2 cellular contexts compared by ENCODE assay signal in the genomic region with DNA sequence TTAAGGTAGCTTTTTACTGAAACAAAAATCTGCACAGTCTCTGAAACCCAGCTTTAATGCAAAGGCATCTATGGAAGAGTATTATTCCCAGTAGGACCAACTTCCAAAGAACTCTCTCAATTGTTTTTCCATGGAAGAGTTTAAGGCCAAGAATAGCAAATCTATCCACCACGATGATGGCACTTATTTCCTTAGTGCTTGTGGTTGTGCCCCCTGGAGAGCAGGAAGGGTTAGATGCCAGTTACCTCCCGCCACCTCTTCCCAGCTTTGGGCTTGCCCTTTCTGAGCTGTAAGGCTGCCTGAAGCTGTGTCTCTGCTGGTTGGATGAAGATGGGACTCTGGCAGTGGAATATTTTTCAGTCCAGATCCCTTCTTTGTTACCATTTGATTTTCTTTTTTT.
TF ChIP-seq lines count a peak whose summit lies in the region.

No MANE protein-coding gene starts in this region.

TF ChIP-seq in SK-N-SH, 30 proteins besides CTCF, POLR2A, EP300 and RAD21 (continued from another document):
- TF ChIP-seq NRF1 (IDR thresholded peaks at IDR 0.05; ENCODE audit: low read depth, low read length) (no peak), FOXM1 (IDR thresholded peaks at IDR 0.05; ENCODE audit: low read depth) (no peak), YY1 (IDR thresholded peaks at IDR 0.05; ENCODE audit: low read depth) (no peak), GABPA (IDR thresholded peaks at IDR 0.05; ENCODE audit: low read depth) (no peak), CHD2 (IDR thresholded peaks at IDR 0.05; ENCODE audit: low read length, partially characterized antibody) (no peak), SIN3A (IDR thresholded peaks at IDR 0.05; ENCODE audit: borderline replicate concordance, low read depth, low read length) (no peak), TCF12 (IDR thresholded peaks at IDR 0.05) (no peak)
- TF ChIP-seq, protein P1, sequence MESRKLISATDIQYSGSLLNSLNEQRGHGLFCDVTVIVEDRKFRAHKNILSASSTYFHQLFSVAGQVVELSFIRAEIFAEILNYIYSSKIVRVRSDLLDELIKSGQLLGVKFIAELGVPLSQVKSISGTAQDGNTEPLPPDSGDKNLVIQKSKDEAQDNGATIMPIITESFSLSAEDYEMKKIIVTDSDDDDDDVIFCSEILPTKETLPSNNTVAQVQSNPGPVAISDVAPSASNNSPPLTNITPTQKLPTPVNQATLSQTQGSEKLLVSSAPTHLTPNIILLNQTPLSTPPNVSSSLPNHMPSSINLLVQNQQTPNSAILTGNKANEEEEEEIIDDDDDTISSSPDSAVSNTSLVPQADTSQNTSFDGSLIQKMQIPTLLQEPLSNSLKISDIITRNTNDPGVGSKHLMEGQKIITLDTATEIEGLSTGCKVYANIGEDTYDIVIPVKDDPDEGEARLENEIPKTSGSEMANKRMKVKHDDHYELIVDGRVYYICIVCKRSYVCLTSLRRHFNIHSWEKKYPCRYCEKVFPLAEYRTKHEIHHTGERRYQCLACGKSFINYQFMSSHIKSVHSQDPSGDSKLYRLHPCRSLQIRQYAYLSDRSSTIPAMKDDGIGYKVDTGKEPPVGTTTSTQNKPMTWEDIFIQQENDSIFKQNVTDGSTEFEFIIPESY (IDR thresholded peaks at IDR 0.05; ENCODE audit: borderline replicate concordance, low read depth) = no peak
- TF ChIP-seq, protein P2, sequence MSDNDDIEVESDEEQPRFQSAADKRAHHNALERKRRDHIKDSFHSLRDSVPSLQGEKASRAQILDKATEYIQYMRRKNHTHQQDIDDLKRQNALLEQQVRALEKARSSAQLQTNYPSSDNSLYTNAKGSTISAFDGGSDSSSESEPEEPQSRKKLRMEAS (IDR thresholded peaks at IDR 0.05; ENCODE audit: low read depth) = no peak
- TF ChIP-seq, protein P3, sequence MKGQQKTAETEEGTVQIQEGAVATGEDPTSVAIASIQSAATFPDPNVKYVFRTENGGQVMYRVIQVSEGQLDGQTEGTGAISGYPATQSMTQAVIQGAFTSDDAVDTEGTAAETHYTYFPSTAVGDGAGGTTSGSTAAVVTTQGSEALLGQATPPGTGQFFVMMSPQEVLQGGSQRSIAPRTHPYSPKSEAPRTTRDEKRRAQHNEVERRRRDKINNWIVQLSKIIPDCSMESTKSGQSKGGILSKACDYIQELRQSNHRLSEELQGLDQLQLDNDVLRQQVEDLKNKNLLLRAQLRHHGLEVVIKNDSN (IDR thresholded peaks at IDR 0.05; ENCODE audit: borderline replicate concordance, low read depth) = no peak

TF ChIP-seq in SK-N-SH treated with all-trans-retinoic acid at 6 μM for 48 hours, 23 proteins besides CTCF, POLR2A, EP300 and RAD21 (continued from another document):
- TF ChIP-seq, protein P4, sequence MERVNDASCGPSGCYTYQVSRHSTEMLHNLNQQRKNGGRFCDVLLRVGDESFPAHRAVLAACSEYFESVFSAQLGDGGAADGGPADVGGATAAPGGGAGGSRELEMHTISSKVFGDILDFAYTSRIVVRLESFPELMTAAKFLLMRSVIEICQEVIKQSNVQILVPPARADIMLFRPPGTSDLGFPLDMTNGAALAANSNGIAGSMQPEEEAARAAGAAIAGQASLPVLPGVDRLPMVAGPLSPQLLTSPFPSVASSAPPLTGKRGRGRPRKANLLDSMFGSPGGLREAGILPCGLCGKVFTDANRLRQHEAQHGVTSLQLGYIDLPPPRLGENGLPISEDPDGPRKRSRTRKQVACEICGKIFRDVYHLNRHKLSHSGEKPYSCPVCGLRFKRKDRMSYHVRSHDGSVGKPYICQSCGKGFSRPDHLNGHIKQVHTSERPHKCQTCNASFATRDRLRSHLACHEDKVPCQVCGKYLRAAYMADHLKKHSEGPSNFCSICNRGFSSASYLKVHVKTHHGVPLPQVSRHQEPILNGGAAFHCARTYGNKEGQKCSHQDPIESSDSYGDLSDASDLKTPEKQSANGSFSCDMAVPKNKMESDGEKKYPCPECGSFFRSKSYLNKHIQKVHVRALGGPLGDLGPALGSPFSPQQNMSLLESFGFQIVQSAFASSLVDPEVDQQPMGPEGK (CRISPR knock-in tag; IDR thresholded peaks at IDR 0.05; ENCODE audit: borderline replicate concordance) = no peak
- TF ChIP-seq ZFP3 (CRISPR knock-in tag; IDR thresholded peaks at IDR 0.05) (no peak), ZNF565 (CRISPR knock-in tag; conservative IDR thresholded peaks at IDR 0.05; ENCODE audit: low read depth) (no peak), TCF4 (CRISPR knock-in tag; IDR thresholded peaks at IDR 0.05; ENCODE audit: borderline replicate concordance) (no peak), ZC3H10 (CRISPR knock-in tag; IDR thresholded peaks at IDR 0.05) (no peak), ISL1 (CRISPR knock-in tag; IDR thresholded peaks at IDR 0.05) (no peak), ZNF70 (CRISPR knock-in tag; IDR thresholded peaks at IDR 0.05) (no peak), TOX (CRISPR knock-in tag; IDR thresholded peaks at IDR 0.05; ENCODE audit: borderline replicate concordance) (no peak), OSR1 (CRISPR knock-in tag; IDR thresholded peaks at IDR 0.05) (no peak), CSDC2 (CRISPR knock-in tag; IDR thresholded peaks at IDR 0.05) (no peak), SNAI2 (CRISPR knock-in tag; IDR thresholded peaks at IDR 0.05) (no peak), ZFP30 (CRISPR knock-in tag; IDR thresholded peaks at IDR 0.05) (no peak), BACH2 (CRISPR knock-in tag; IDR thresholded peaks at IDR 0.05; ENCODE audit: borderline replicate concordance) (no peak)
- TF ChIP-seq, protein P5, sequence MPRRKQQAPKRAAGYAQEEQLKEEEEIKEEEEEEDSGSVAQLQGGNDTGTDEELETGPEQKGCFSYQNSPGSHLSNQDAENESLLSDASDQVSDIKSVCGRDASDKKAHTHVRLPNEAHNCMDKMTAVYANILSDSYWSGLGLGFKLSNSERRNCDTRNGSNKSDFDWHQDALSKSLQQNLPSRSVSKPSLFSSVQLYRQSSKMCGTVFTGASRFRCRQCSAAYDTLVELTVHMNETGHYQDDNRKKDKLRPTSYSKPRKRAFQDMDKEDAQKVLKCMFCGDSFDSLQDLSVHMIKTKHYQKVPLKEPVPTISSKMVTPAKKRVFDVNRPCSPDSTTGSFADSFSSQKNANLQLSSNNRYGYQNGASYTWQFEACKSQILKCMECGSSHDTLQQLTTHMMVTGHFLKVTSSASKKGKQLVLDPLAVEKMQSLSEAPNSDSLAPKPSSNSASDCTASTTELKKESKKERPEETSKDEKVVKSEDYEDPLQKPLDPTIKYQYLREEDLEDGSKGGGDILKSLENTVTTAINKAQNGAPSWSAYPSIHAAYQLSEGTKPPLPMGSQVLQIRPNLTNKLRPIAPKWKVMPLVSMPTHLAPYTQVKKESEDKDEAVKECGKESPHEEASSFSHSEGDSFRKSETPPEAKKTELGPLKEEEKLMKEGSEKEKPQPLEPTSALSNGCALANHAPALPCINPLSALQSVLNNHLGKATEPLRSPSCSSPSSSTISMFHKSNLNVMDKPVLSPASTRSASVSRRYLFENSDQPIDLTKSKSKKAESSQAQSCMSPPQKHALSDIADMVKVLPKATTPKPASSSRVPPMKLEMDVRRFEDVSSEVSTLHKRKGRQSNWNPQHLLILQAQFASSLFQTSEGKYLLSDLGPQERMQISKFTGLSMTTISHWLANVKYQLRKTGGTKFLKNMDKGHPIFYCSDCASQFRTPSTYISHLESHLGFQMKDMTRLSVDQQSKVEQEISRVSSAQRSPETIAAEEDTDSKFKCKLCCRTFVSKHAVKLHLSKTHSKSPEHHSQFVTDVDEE (CRISPR knock-in tag; IDR thresholded peaks at IDR 0.05) = no peak
- TF ChIP-seq, protein P6, sequence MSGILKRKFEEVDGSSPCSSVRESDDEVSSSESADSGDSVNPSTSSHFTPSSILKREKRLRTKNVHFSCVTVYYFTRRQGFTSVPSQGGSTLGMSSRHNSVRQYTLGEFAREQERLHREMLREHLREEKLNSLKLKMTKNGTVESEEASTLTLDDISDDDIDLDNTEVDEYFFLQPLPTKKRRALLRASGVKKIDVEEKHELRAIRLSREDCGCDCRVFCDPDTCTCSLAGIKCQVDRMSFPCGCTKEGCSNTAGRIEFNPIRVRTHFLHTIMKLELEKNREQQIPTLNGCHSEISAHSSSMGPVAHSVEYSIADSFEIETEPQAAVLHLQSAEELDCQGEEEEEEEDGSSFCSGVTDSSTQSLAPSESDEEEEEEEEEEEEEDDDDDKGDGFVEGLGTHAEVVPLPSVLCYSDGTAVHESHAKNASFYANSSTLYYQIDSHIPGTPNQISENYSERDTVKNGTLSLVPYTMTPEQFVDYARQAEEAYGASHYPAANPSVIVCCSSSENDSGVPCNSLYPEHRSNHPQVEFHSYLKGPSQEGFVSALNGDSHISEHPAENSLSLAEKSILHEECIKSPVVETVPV (CRISPR knock-in tag; IDR thresholded peaks at IDR 0.05) = no peak
- TF ChIP-seq, protein P7, sequence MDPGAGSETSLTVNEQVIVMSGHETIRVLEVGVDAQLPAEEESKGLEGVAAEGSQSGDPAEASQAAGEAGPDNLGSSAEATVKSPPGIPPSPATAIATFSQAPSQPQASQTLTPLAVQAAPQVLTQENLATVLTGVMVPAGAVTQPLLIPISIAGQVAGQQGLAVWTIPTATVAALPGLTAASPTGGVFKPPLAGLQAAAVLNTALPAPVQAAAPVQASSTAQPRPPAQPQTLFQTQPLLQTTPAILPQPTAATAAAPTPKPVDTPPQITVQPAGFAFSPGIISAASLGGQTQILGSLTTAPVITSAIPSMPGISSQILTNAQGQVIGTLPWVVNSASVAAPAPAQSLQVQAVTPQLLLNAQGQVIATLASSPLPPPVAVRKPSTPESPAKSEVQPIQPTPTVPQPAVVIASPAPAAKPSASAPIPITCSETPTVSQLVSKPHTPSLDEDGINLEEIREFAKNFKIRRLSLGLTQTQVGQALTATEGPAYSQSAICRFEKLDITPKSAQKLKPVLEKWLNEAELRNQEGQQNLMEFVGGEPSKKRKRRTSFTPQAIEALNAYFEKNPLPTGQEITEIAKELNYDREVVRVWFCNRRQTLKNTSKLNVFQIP (CRISPR knock-in tag; IDR thresholded peaks at IDR 0.05; ENCODE audit: borderline replicate concordance, low read depth) = no peak
- TF ChIP-seq, protein P8, sequence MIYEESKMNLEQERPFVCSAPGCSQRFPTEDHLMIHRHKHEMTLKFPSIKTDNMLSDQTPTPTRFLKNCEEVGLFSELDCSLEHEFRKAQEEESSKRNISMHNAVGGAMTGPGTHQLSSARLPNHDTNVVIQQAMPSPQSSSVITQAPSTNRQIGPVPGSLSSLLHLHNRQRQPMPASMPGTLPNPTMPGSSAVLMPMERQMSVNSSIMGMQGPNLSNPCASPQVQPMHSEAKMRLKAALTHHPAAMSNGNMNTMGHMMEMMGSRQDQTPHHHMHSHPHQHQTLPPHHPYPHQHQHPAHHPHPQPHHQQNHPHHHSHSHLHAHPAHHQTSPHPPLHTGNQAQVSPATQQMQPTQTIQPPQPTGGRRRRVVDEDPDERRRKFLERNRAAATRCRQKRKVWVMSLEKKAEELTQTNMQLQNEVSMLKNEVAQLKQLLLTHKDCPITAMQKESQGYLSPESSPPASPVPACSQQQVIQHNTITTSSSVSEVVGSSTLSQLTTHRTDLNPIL (CRISPR knock-in tag; IDR thresholded peaks at IDR 0.05; ENCODE audit: low read depth) = no peak
